In genomic region chr14:94600148-94600545, GRCh38 we compare ENCODE assay signal across 16 cellular contexts. TPM values are rescaled to one million over a fixed set of nuclear protein-coding genes. Genes with fewer than 3 reads are reported as not detected.
DNase-seq lines count a peak whose midpoint lies in the region; ATAC-seq, FAIRE-seq and TF ChIP-seq lines count a peak whose summit lies in the region.
"Had no signal": no experiment of that assay in that cellular context is flagged by ENCODE, and none has a peak within 500 bp of the region (broad histone marks: within the 10 kb centered on the region; RNA-seq: fewer than 3 reads in every experiment).

No MANE protein-coding gene starts in this region.

- H3K9me3 Mint-ChIP-seq in activated T-cell treated with anti-CD3 and anti-CD28 coated beads, Interleukin-2, amount 50 U/mL, for 72 hours = no peaks in the 10 kb centered on the region
- H3K9me3 Mint-ChIP-seq: activated T-helper 1 cell treated with anti-CD3 and anti-CD28 coated beads, Interleukin-12 subunit alpha, Interleukin-12 subunit beta, Interleukin-2, Interleukin-4 antibody, amounts not matched to agents 30 ng/mL and 10 ng/mL and 1 ng/mL, durations not matched to agents 14 hours and 24 hours and 36 hours had no signal

- H3K36me3 ChIP-seq in adrenal gland (replicated peaks in 1 of 2) = no peaks in the 10 kb centered on the region
- H3K36me3 ChIP-seq in kidney (ENCODE audit: control insufficient read depth in 1 of 2, insufficient read depth in 2 of 2, low read length in 2 of 2) = no peaks in the 10 kb centered on the region
- no peaks in the 10 kb centered on the region for H3K36me3 ChIP-seq in gastrocnemius medialis
- H3K36me3 ChIP-seq: SJCRH30 had no signal

- DNase-seq in A549 (ENCODE audit: low read depth in 1 of 2, low spot score in 1 of 2) (no peak), adrenal gland (peak in 3 of 7 donors; percentile 36 to 59 (median 38)), kidney (no peak), gastrocnemius medialis (no peak), NCI-H2107 treated with DMSO at 0.1 percent for 48 hours (lab: John Stamatoyannopoulos, UW; ENCODE audit: unreplicated experiment) (no peak), T1000 (lab: John Stamatoyannopoulos, UW) (no peak)
- DNase-seq in activated T-cell treated with anti-CD3 and anti-CD28 coated beads, Interleukin-2, amount 50 U/mL, for 72 hours = no peak
- DNase-seq: activated CD4-positive, alpha-beta T cell treated with anti-CD3 and anti-CD28 coated beads, Interleukin-2, amount 50 U/mL, for 48 hours; cortex of kidney; midbrain; NCI-H1105; stimulated activated CD4-positive, alpha-beta T cell treated with anti-CD3 and anti-CD28 coated beads, Interleukin-4, amount 100 ng/mL, for 1 hour had no signal

- CTCF ChIA-PET in A549 (lab: Yijun Ruan, JAX) = interaction anchor here (0.8 to 3.9 kb wide), 13 partner anchors 10 to 114 kb away, joined by 3 to 23 read pairs (median 4); partner anchors contain the start of gene SERPINA5

- no peak overlapping the region for H3K27ac Mint-ChIP-seq in activated T-cell treated with anti-CD3 and anti-CD28 coated beads, Interleukin-2, amount 50 U/mL, for 72 hours
- H3K27ac Mint-ChIP-seq: activated T-helper 1 cell treated with anti-CD3 and anti-CD28 coated beads, Interleukin-12 subunit alpha, Interleukin-12 subunit beta, Interleukin-2, Interleukin-4 antibody, amounts not matched to agents 30 ng/mL and 10 ng/mL and 1 ng/mL, durations not matched to agents 14 hours and 24 hours and 36 hours had no signal

- ATAC-seq in A549 (no peak), gastrocnemius medialis (no peak), GM19023 (IDR thresholded peaks at IDR 0.05; ENCODE audit: unreplicated experiment) (no peak)
- ATAC-seq in activated T-cell treated with anti-CD3 and anti-CD28 coated beads, Interleukin-2, amount 50 U/mL, for 72 hours (replicated peaks in 1 of 2) = no peak

- no peak for TF ChIP-seq RAD21 in A549 (conservative IDR thresholded peaks at IDR 0.05 in 1 of 2, IDR thresholded peaks at IDR 0.05 in 1 of 2)

- FAIRE-seq in A549 (lab: Jason Lieb, UNC) = no peak
- FAIRE-seq in kidney (lab: Jason Lieb, UNC) = no peak
- FAIRE-seq: G401.6 had no signal

- no peak overlapping the region for H3K9ac ChIP-seq in kidney (ENCODE audit: low read length in 2 of 2)

- no peaks in the 10 kb centered on the region for H3K36me3 Mint-ChIP-seq in activated T-cell treated with anti-CD3 and anti-CD28 coated beads, Interleukin-2, amount 50 U/mL, for 72 hours (ENCODE audit: insufficient read depth in 2 of 2)

- H3K4me1 Mint-ChIP-seq in activated T-cell treated with anti-CD3 and anti-CD28 coated beads, Interleukin-2, amount 50 U/mL, for 72 hours (ENCODE audit: low read depth) = no peaks in the 10 kb centered on the region

- TF ChIP-seq CTCF in A549 (IDR thresholded peaks at IDR 0.05) (no peak), adrenal gland (IDR thresholded peaks at IDR 0.05) (no peak), kidney (IDR thresholded peaks at IDR 0.05; ENCODE audit: borderline replicate concordance, extremely low read depth, insufficient read depth) (no peak), gastrocnemius medialis (IDR thresholded peaks at IDR 0.05 in 4 of 5, conservative IDR thresholded peaks at IDR 0.05 in 1 of 5) (no peak)

- H3K4me1 ChIP-seq in A549 (peaks cover 73% of the 10 kb centered on the region), adrenal gland (replicated peaks in 1 of 2) (peaks cover 39 to 43% of the 10 kb centered on the region in 2 donors), kidney (ENCODE audit: control insufficient read depth in 1 of 2, insufficient read depth in 1 of 2, low read depth in 1 of 2, low read length in 2 of 2) (peaks cover 9 to 21% of the 10 kb centered on the region in 2 donors), gastrocnemius medialis (peaks cover 11 to 68% of the 10 kb centered on the region in 2 donors)

- POLR2A ChIA-PET in A549 (lab: Yijun Ruan, JAX) = interaction anchor here (1.0 to 1.1 kb wide), 3 partner anchors 10 to 12 kb away, joined by 3 to 14 read pairs (median 6); partner anchors contain the start of gene SERPINA3

- TF ChIP-seq POLR2A in A549 (IDR thresholded peaks at IDR 0.05; ENCODE audit: low read length) = no peak
- no peak for TF ChIP-seq POLR2A in adrenal gland (IDR thresholded peaks at IDR 0.05)
- no peak for TF ChIP-seq POLR2A in gastrocnemius medialis (IDR thresholded peaks at IDR 0.05)

- no peak overlapping the region; the same call in 2 of the 3 replicates for H3K4me3 ChIP-seq in A549
- no peak overlapping the region for H3K4me3 ChIP-seq in adrenal gland
- no peak overlapping the region for H3K4me3 ChIP-seq in kidney (ENCODE audit: low read length in 2 of 2)
- H3K4me3 ChIP-seq in gastrocnemius medialis = no peak overlapping the region
- H3K4me3 ChIP-seq: SJCRH30 had no signal

- H3K27me3 Mint-ChIP-seq in activated T-cell treated with anti-CD3 and anti-CD28 coated beads, Interleukin-2, amount 50 U/mL, for 72 hours (ENCODE audit: low read depth) = peaks cover 1% of the 10 kb centered on the region

- no peak for TF ChIP-seq EP300 in A549 (IDR thresholded peaks at IDR 0.05)

- H3K9me3 ChIP-seq in A549 (peaks cover 3% of the 10 kb centered on the region; the same call in 1 of the 3 replicates), adrenal gland (replicated peaks in 1 of 3) (no peaks in the 10 kb centered on the region), kidney (ENCODE audit: control insufficient read depth in 1 of 2, low read length in 2 of 2) (no peaks in the 10 kb centered on the region), gastrocnemius medialis (no peaks in the 10 kb centered on the region)
- H3K9me3 ChIP-seq: SJCRH30 had no signal

- no peaks in the 10 kb centered on the region for H3K27me3 ChIP-seq in adrenal gland
- no peaks in the 10 kb centered on the region for H3K27me3 ChIP-seq in gastrocnemius medialis
- H3K27me3 ChIP-seq: SJCRH30 had no signal

- H3K27ac ChIP-seq in A549 (peak overlapping the region; percentile 97 to 98), adrenal gland (peak overlapping the region; percentile 82 to 96 (median 91)), kidney (ENCODE audit: low read depth in 2 of 2, low read length in 2 of 2) (peak overlapping the region; percentile 43 to 82), gastrocnemius medialis (peak overlapping the region; percentile 52 to 95 (median 84))

- WGBS in A549 (ENCODE audit: missing lambda C conversion rate) = 84% methylated on average over 11 of the region's 11 CpGs
- WGBS in adrenal gland, 4 donors = 74 to 90% (median 76%) methylated on average over 9 to 11 of the region's 11 CpGs

- in situ Hi-C loops in gastrocnemius medialis (cut with MboI; ENCODE audit: low sequenced_read_pairs in 4 of 4) = no loop called here

- intact Hi-C loops in adrenal gland (cut with DNase I) (no loop called here), kidney (cut with DNase I) (no loop called here), gastrocnemius medialis (cut with DNase I; ENCODE audit: low total_unique reads) (no loop called here)

- no peak overlapping the region for H3K4me3 Mint-ChIP-seq in activated T-cell treated with anti-CD3 and anti-CD28 coated beads, Interleukin-2, amount 50 U/mL, for 72 hours
- H3K4me3 Mint-ChIP-seq: activated T-helper 1 cell treated with anti-CD3 and anti-CD28 coated beads, Interleukin-12 subunit alpha, Interleukin-12 subunit beta, Interleukin-2, Interleukin-4 antibody, amounts not matched to agents 30 ng/mL and 10 ng/mL and 1 ng/mL, durations not matched to agents 14 hours and 24 hours and 36 hours had no signal

- H3K4me2 ChIP-seq in A549 = peak overlapping the region; percentile 71

TF ChIP-seq in A549, 52 proteins besides CTCF, POLR2A, EP300 and RAD21 (continues in another document):
- TF ChIP-seq PHF8 (IDR thresholded peaks at IDR 0.05; ENCODE audit: borderline replicate concordance, low read depth) = no peak
- no peak for TF ChIP-seq NR3C1 (IDR thresholded peaks at IDR 0.05)
- TF ChIP-seq RFX5 (IDR thresholded peaks at IDR 0.05) = no peak

RNA-seq across cellular contexts. Expression of gene SERPINA3, which starts 12.0 kb away (rescaled TPM):
- 9.1 and 16.0 TPM in 2 replicates for polyA plus RNA-seq in A549 (2011; rRNA removed)
- polyA plus RNA-seq in A549 (2012; cell fraction: cytosol; rRNA removed) = 1.5 and 1.7 TPM in 2 replicates
- 2.2 and 3.2 TPM in 2 replicates for polyA plus RNA-seq in A549 (2012; cell fraction: nucleus; rRNA removed)
- polyA plus RNA-seq in A549 (2017; fragmentation: RNase III; extraction: RNeasy Plus Mini Kit Qiagen cat#74134 plus additional on column Dnase treatment) = 1.4 to 5.5 TPM (median 3.1 TPM) in 3 replicates
- 7.8 and 9.9 TPM in 2 replicates for polyA minus RNA-seq in A549 (2011; rRNA and poly(A)+ RNA removed)
- total RNA-seq in adrenal gland = 100 to 1,000 TPM in 2 of 8 donors, 10 to 100 TPM in 6; 12.0 to 245 (median 39.8) TPM
- 10 to 100 TPM; 10.6 to 39.0 (median 27.6) TPM for polyA plus RNA-seq in adrenal gland
- total RNA-seq in kidney = 1,762 TPM
- polyA plus RNA-seq in kidney (ENCODE audit: insufficient read depth, low read depth, low replicate concordance) = 786 TPM
- total RNA-seq in gastrocnemius medialis = 10 to 100 TPM; 18.3 to 80.9 (median 66.3) TPM
- not detected for total RNA-seq in activated T-cell treated with anti-CD3 and anti-CD28 coated beads, Interleukin-2, amount 50 U/mL, for 72 hours
- total RNA-seq: activated T-helper 1 cell treated with anti-CD3 and anti-CD28 coated beads, Interleukin-12 subunit alpha, Interleukin-12 subunit beta, Interleukin-2, Interleukin-4 antibody, amounts not matched to agents 30 ng/mL and 10 ng/mL and 1 ng/mL, durations not matched to agents 14 hours and 24 hours and 36 hours; SJCRH30 had no signal

RNA-seq across cellular contexts. Expression of gene SERPINA5, which starts 18.9 kb away (rescaled TPM):
- 0.78 and 1.2 TPM in 2 replicates for polyA plus RNA-seq in A549 (2011; rRNA removed)
- 0.05 and 0.06 TPM in 2 replicates for polyA plus RNA-seq in A549 (2012; cell fraction: cytosol; rRNA removed)
- polyA plus RNA-seq in A549 (2012; cell fraction: nucleus; rRNA removed) = 0.04 TPM in 1 of 2 replicates, not detected in the other
- 0.51 to 0.95 TPM (median 0.74 TPM) in 3 replicates for polyA plus RNA-seq in A549 (2017; fragmentation: RNase III; extraction: RNeasy Plus Mini Kit Qiagen cat#74134 plus additional on column Dnase treatment)
- 0.68 and 1.9 TPM in 2 replicates for polyA minus RNA-seq in A549 (2011; rRNA and poly(A)+ RNA removed)
- 1,000 to 10,000 TPM in 2 of 8 donors, 100 to 1,000 TPM in 6; 374 to 1,055 (median 696) TPM for total RNA-seq in adrenal gland
- 100 to 1,000 TPM in 1 of 3 donors, 10 to 100 TPM in 2; 83.6 to 441 (median 89.2) TPM for polyA plus RNA-seq in adrenal gland
- total RNA-seq in kidney = 85.1 TPM
- 522 TPM for polyA plus RNA-seq in kidney (ENCODE audit: insufficient read depth, low read depth, low replicate concordance)
- 10 to 100 TPM in 2 of 4 donors, 1 to 10 TPM in 2; 1.8 to 63.2 (median 19.8) TPM for total RNA-seq in gastrocnemius medialis
- not detected for total RNA-seq in activated T-cell treated with anti-CD3 and anti-CD28 coated beads, Interleukin-2, amount 50 U/mL, for 72 hours
- total RNA-seq: activated T-helper 1 cell treated with anti-CD3 and anti-CD28 coated beads, Interleukin-12 subunit alpha, Interleukin-12 subunit beta, Interleukin-2, Interleukin-4 antibody, amounts not matched to agents 30 ng/mL and 10 ng/mL and 1 ng/mL, durations not matched to agents 14 hours and 24 hours and 36 hours had no signal

RNA-seq across cellular contexts. Expression of gene SERPINA4, which starts 38.9 kb away (rescaled TPM):
- 0.08 TPM in 1 of 2 replicates, not detected in the other for polyA plus RNA-seq in A549 (2011; rRNA removed)
- not detected in 2 replicates for polyA plus RNA-seq in A549 (2012; cell fraction: cytosol; rRNA removed)
- not detected in 2 replicates for polyA plus RNA-seq in A549 (2012; cell fraction: nucleus; rRNA removed)
- not detected in 3 replicates for polyA plus RNA-seq in A549 (2017; fragmentation: RNase III; extraction: RNeasy Plus Mini Kit Qiagen cat#74134 plus additional on column Dnase treatment)
- 0.17 TPM in 1 of 2 replicates, not detected in the other for polyA minus RNA-seq in A549 (2011; rRNA and poly(A)+ RNA removed)
- total RNA-seq in adrenal gland = under 1 TPM in 2 of 8 donors, not detected in 6; 0.11 to 0.31 TPM
- not detected for polyA plus RNA-seq in adrenal gland
- 6.1 TPM for total RNA-seq in kidney
- polyA plus RNA-seq in kidney (ENCODE audit: insufficient read depth, low read depth, low replicate concordance) = 28.3 TPM
- under 1 TPM in 2 of 4 donors, not detected in 2; 0.13 to 0.26 TPM for total RNA-seq in gastrocnemius medialis
- not detected for total RNA-seq in activated T-cell treated with anti-CD3 and anti-CD28 coated beads, Interleukin-2, amount 50 U/mL, for 72 hours
- total RNA-seq: activated T-helper 1 cell treated with anti-CD3 and anti-CD28 coated beads, Interleukin-12 subunit alpha, Interleukin-12 subunit beta, Interleukin-2, Interleukin-4 antibody, amounts not matched to agents 30 ng/mL and 10 ng/mL and 1 ng/mL, durations not matched to agents 14 hours and 24 hours and 36 hours; SJCRH30 had no signal

Comparison
In these comparisons a context has a peak if more than half of its experiments do, and no peak if none do; other contexts are left out.
1. RNA of gene SERPINA3, which starts 12.0 kb away (total RNA-seq): 1,762 TPM in kidney (single experiment), 18.3 to 80.9 TPM in gastrocnemius medialis and 12.0 to 245 TPM in adrenal gland; not detected in activated T-cell treated with anti-CD3 and anti-CD28 coated beads, Interleukin-2, amount 50 U/mL, for 72 hours; every median in the first group is over 10 times any median in the second.
2. Peak in every context shown above with its lines, with median percentiles within 50 percentile points of each other: H3K27ac ChIP-seq.